Comparison of ENCODE assay signal across 12 cellular contexts in the genomic region with DNA sequence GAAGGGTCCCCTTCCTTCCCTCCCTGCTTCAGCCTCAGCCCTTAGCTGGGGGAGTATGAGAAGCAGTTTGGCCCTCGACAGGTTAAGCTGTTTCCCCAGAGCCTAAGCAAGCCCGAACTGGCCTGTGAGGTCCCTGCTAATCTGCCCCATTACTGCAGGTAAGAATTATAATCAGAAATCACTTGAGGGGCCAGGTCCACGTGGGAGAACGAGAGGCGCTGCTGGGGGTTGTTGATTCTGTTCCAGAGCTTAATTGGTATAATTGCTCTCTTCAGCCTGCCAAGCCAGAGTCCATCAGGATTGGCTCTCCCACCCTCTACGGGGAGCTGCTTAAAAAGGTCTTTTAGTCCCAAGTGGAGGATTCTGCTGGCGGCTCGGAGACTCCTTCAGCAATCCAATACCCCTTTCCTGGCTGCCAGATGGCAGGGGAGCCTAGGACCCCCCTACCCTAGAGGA.
DNase-seq lines count a peak whose midpoint lies in the region; TF ChIP-seq lines count a peak whose summit lies in the region.
"Had no signal": no experiment of that assay in that cellular context is flagged by ENCODE, and none has a peak within 500 bp of the region (broad histone marks: within the 10 kb centered on the region; RNA-seq: fewer than 3 reads in every experiment).

No MANE protein-coding gene starts in this region.

- H3K4me1 Mint-ChIP-seq in osteocyte (ENCODE audit: unreplicated experiment) (peaks cover 2% of the 10 kb centered on the region), nephron progenitor cell (peaks cover 13% of the 10 kb centered on the region)

- H3K27me3 Mint-ChIP-seq in osteocyte (ENCODE audit: unreplicated experiment), result peaks cover 10% of the 10 kb centered on the region
- peaks cover 25% of the 10 kb centered on the region for H3K27me3 Mint-ChIP-seq in nephron progenitor cell (ENCODE audit: low read depth, poor library complexity)

- H3K9me3 Mint-ChIP-seq in osteocyte (ENCODE audit: unreplicated experiment) (no peaks in the 10 kb centered on the region), nephron progenitor cell (no peaks in the 10 kb centered on the region)
- H3K9me3 Mint-ChIP-seq: T-helper 1 cell treated with Interleukin-12 subunit alpha and Interleukin-12 subunit beta and Interleukin-4 antibody, amounts not matched to agents 30 μg/mL and 1 μg/mL, for 36 hours had no signal

- peaks cover 6% of the 10 kb centered on the region for H3K36me3 Mint-ChIP-seq in osteocyte (ENCODE audit: unreplicated experiment)
- no peaks in the 10 kb centered on the region for H3K36me3 Mint-ChIP-seq in nephron progenitor cell (ENCODE audit: low read depth)

- no peak overlapping the region for H3K27ac Mint-ChIP-seq in osteocyte (ENCODE audit: unreplicated experiment)
- no peak overlapping the region for H3K27ac Mint-ChIP-seq in nephron progenitor cell
- H3K27ac Mint-ChIP-seq: T-helper 1 cell treated with Interleukin-12 subunit alpha and Interleukin-12 subunit beta and Interleukin-4 antibody, amounts not matched to agents 30 μg/mL and 1 μg/mL, for 36 hours had no signal

- DNase-seq in NCI-H1048 (lab: John Stamatoyannopoulos, UW), result peak; percentile 62
- peak; percentile 40 for DNase-seq in NCI-H2029 treated with DMSO at 0.1 percent for 48 hours (lab: John Stamatoyannopoulos, UW)
- DNase-seq in NCI-H748 (lab: John Stamatoyannopoulos, UW; ENCODE audit: unreplicated experiment), result peak; percentile 90
- peak; percentile 75 for DNase-seq in osteocyte (ENCODE audit: extremely low spot score, unreplicated experiment)
- no peak for DNase-seq in SIG-M5 (lab: John Stamatoyannopoulos, UW)
- no peak for DNase-seq in AG20443 (ENCODE audit: low spot score)
- no peak for DNase-seq in NOMO-1 (lab: John Stamatoyannopoulos, UW; ENCODE audit: unreplicated experiment in 2 of 2)
- no peak for DNase-seq in nephron progenitor cell
- DNase-seq: aorta, BE2C, Right ventricle myocardium superior had no signal

- no peak for TF ChIP-seq CTCF in osteocyte (IDR thresholded peaks at IDR 0.05)
- TF ChIP-seq CTCF in nephron progenitor cell (IDR thresholded peaks at IDR 0.05), result no peak

- no peak overlapping the region for H3K4me3 Mint-ChIP-seq in osteocyte (ENCODE audit: unreplicated experiment)
- H3K4me3 Mint-ChIP-seq in nephron progenitor cell, result no peak overlapping the region
- H3K4me3 Mint-ChIP-seq: T-helper 1 cell treated with Interleukin-12 subunit alpha and Interleukin-12 subunit beta and Interleukin-4 antibody, amounts not matched to agents 30 μg/mL and 1 μg/mL, for 36 hours had no signal

Comparison
In these comparisons a context has a peak if more than half of its experiments do, and no peak if none do; other contexts are left out.
1. DNase-seq: peak in NCI-H1048 (single experiment), NCI-H2029 treated with DMSO at 0.1 percent for 48 hours (single experiment), NCI-H748 (single experiment) and osteocyte (single experiment); none in SIG-M5 (single experiment), AG20443 (single experiment), NOMO-1 (0 of 2) and nephron progenitor cell (single experiment).